Comparison of ENCODE assay signal across 20 cellular contexts in genomic region chr5:23014251-23014650, GRCh38.
DNase-seq lines count a peak whose midpoint lies in the region; ATAC-seq and TF ChIP-seq lines count a peak whose summit lies in the region.
"Had no signal": no experiment of that assay in that cellular context is flagged by ENCODE, and none has a peak within 500 bp of the region (broad histone marks: within the 10 kb centered on the region; RNA-seq: fewer than 3 reads in every experiment).

No MANE protein-coding gene starts in this region.

- TF ChIP-seq CTCF in PC-3 (conservative IDR thresholded peaks at IDR 0.05; ENCODE audit: low read depth, low read length): no peak

- no peaks in the 10 kb centered on the region for H3K9me2 ChIP-seq in PC-3 (replicated peaks; ENCODE audit: low read length)

- POLR2A ChIA-PET in PC-3 (lab: Charles Lee; ENCODE audit: unreplicated experiment): interaction anchor here (0.6 kb wide), 1 partner anchor 422 kb away, joined by 3 read pairs; no protein-coding TSS in a partner anchor
- POLR2A ChIA-PET in naive thymus-derived CD4-positive, alpha-beta T cell (lab: Charles Lee): no interaction called here

- intact Hi-C loops in PC-3 (cut with micrococcal nuclease): no loop called here
- intact Hi-C loops in naive thymus-derived CD4-positive, alpha-beta T cell (cut with micrococcal nuclease): no loop called here

- no peaks in the 10 kb centered on the region for H3K27me3 Mint-ChIP-seq in naive thymus-derived CD4-positive, alpha-beta T cell
- H3K27me3 Mint-ChIP-seq: activated CD4-positive, alpha-beta T cell treated with anti-CD3 and anti-CD28 coated beads for 36 hours had no signal

- no peak overlapping the region; the same call in 1 of the 2 replicates for H3K9ac ChIP-seq in PC-3 (ENCODE audit: low read length)

- DNase-seq in NCI-H748 (lab: John Stamatoyannopoulos, UW; ENCODE audit: unreplicated experiment) (peak; percentile 48), NCI-H748 treated with DMSO at 0.1 percent for 48 hours (lab: John Stamatoyannopoulos, UW) (no peak), NCI-H2081 (lab: John Stamatoyannopoulos, UW) (peak; percentile 64 to 89), PC-3 (no peak), CD1c-positive myeloid dendritic cell (ENCODE audit: extremely low spot score) (no peak)
- DNase-seq in naive thymus-derived CD4-positive, alpha-beta T cell: no peak
- DNase-seq: activated CD4-positive, alpha-beta T cell treated with anti-CD3 and anti-CD28 coated beads for 36 hours; activated T-cell treated with anti-CD3 and anti-CD28 coated beads for 4 hours; amygdala; HCEC 1CT; head of caudate nucleus; kidney; mucosa of descending colon; NCI-H2029; pancreas; RPMI8226; stimulated activated naive CD4-positive, alpha-beta T cell treated with Interleukin-2 at 50 U/mL for 16 hours had no signal

- peak overlapping the region in 8 of 10 donors; percentile 8 to 74 (median 35) for H3K4me3 Mint-ChIP-seq in naive thymus-derived CD4-positive, alpha-beta T cell

- no peaks in the 10 kb centered on the region for H3K9me3 ChIP-seq in PC-3 (ENCODE audit: low read length)
- H3K9me3 ChIP-seq in naive thymus-derived CD4-positive, alpha-beta T cell (ENCODE audit: control insufficient read depth in 2 of 3, low read length in 3 of 3): no peaks in the 10 kb centered on the region
- H3K9me3 ChIP-seq: mucosa of descending colon, pancreas had no signal

- H3F3A ChIP-seq in PC-3 (ENCODE audit: low read length, unreplicated experiment): no peaks in the 10 kb centered on the region

- H3K36me3 Mint-ChIP-seq in naive thymus-derived CD4-positive, alpha-beta T cell: no peaks in the 10 kb centered on the region

- H4K20me1 ChIP-seq in PC-3 (ENCODE audit: low read length): no peaks in the 10 kb centered on the region

- peak overlapping the region; percentile 83 for H3K4me2 ChIP-seq in PC-3 (ENCODE audit: low read length)

- H3K27ac ChIP-seq in PC-3 (ENCODE audit: low read length): no peak overlapping the region
- H3K27ac ChIP-seq in naive thymus-derived CD4-positive, alpha-beta T cell (ENCODE audit: low read depth, low read length): no peak overlapping the region
- H3K27ac ChIP-seq: pancreas had no signal

- no peaks in the 10 kb centered on the region for H3K27me3 ChIP-seq in PC-3 (ENCODE audit: low read length)
- H3K27me3 ChIP-seq in naive thymus-derived CD4-positive, alpha-beta T cell (ENCODE audit: control insufficient read depth in 2 of 2, insufficient read depth in 2 of 2, low read length in 2 of 2): no peaks in the 10 kb centered on the region
- H3K27me3 ChIP-seq: pancreas had no signal

- CTCF ChIA-PET in PC-3 (lab: Charles Lee): no interaction called here
- CTCF ChIA-PET in naive thymus-derived CD4-positive, alpha-beta T cell (lab: Charles Lee): no interaction called here

- H3K4me1 ChIP-seq in PC-3 (ENCODE audit: insufficient read depth, low read length): no peaks in the 10 kb centered on the region
- no peaks in the 10 kb centered on the region for H3K4me1 ChIP-seq in naive thymus-derived CD4-positive, alpha-beta T cell (ENCODE audit: control insufficient read depth in 2 of 2, insufficient read depth in 2 of 2, low read length in 2 of 2)
- H3K4me1 ChIP-seq: pancreas had no signal

- H3K79me2 ChIP-seq in PC-3 (ENCODE audit: low read length): no peaks in the 10 kb centered on the region

- BruUV-seq in PC-3 (replicated peaks; lab: Mats Ljungman, UMichigan): no TSS peak

- peaks cover 0 to 6% (median 0%) of the 10 kb centered on the region in 11 donors for H3K9me3 Mint-ChIP-seq in naive thymus-derived CD4-positive, alpha-beta T cell

- peak overlapping the region in 3 of 9 donors; percentile 23 to 36 (median 24) for H3K27ac Mint-ChIP-seq in naive thymus-derived CD4-positive, alpha-beta T cell
- H3K27ac Mint-ChIP-seq: activated CD4-positive, alpha-beta T cell treated with anti-CD3 and anti-CD28 coated beads for 36 hours had no signal

- peak overlapping the region; percentile 64; the same call in 1 of the 2 replicates for H3K4me3 ChIP-seq in PC-3 (ENCODE audit: low read length)
- no peak overlapping the region for H3K4me3 ChIP-seq in naive thymus-derived CD4-positive, alpha-beta T cell (ENCODE audit: low read length)
- H3K4me3 ChIP-seq: K562, mucosa of descending colon, pancreas had no signal

- peak overlapping the region; percentile 74; the same call in 1 of the 2 replicates for H2AFZ ChIP-seq in PC-3 (ENCODE audit: low read length)

- ATAC-seq in PC-3 (no peak), GM18511 (IDR thresholded peaks at IDR 0.05; ENCODE audit: unreplicated experiment) (no peak), HG03457 (IDR thresholded peaks at IDR 0.05; ENCODE audit: unreplicated experiment) (no peak)
- ATAC-seq in naive thymus-derived CD4-positive, alpha-beta T cell: no peak
- ATAC-seq: activated CD4-positive, alpha-beta T cell treated with anti-CD3 and anti-CD28 coated beads for 36 hours; K562; mucosa of descending colon; pancreas had no signal

- H3K4me1 Mint-ChIP-seq in naive thymus-derived CD4-positive, alpha-beta T cell: peaks cover 0 to 28% (median 5%) of the 10 kb centered on the region in 7 donors

- no peaks in the 10 kb centered on the region for H3K36me3 ChIP-seq in PC-3 (ENCODE audit: low read depth, low read length)
- no peaks in the 10 kb centered on the region for H3K36me3 ChIP-seq in naive thymus-derived CD4-positive, alpha-beta T cell (ENCODE audit: control insufficient read depth in 2 of 3, insufficient read depth in 3 of 3, low read length in 3 of 3)
- H3K36me3 ChIP-seq: pancreas had no signal

Comparison
In these comparisons a context has a peak if more than half of its experiments do, and no peak if none do; other contexts are left out.
1. DNase-seq: peak in NCI-H748 (single experiment) and NCI-H2081 (2 of 2); none in NCI-H748 treated with DMSO at 0.1 percent for 48 hours (single experiment), PC-3 (single experiment), naive thymus-derived CD4-positive, alpha-beta T cell (0 of 9) and CD1c-positive myeloid dendritic cell (single experiment).